Comparison of ENCODE assay signal across 18 cellular contexts in genomic region chr6:154080434-154081189, GRCh38. TPM values are rescaled to one million over a fixed set of nuclear protein-coding genes. Genes with fewer than 3 reads are reported as not detected.
A peak's percentile ranks its signal among the peaks of the same experiment; 100 is the strongest.
DNase-seq lines count a peak whose midpoint lies in the region; ATAC-seq lines count a peak whose summit lies in the region.
"Had no signal": no experiment of that assay in that cellular context is flagged by ENCODE, and none has a peak within 500 bp of the region (broad histone marks: within the 10 kb centered on the region; RNA-seq: fewer than 3 reads in every experiment).

No MANE protein-coding gene starts in this region.

- CTCF ChIA-PET in activated CD4-positive, alpha-beta memory T cell treated with anti-CD3 and anti-CD28 coated beads, Interleukin-2, amount 10 ng/mL, durations not matched to agents 7 days and 5 days (lab: Charles Lee) = no interaction called here

- peak; percentile 21 for DNase-seq in SK-MEL-5 (ENCODE audit: low read depth, low spot score)
- DNase-seq in dedifferentiated amniotic fluid mesenchymal stem cell (ENCODE audit: extremely low spot score) = peak; percentile 40
- peak; percentile 7 for DNase-seq in kidney glomerular epithelial cell (lab: John Stamatoyannopoulos, UW)
- DNase-seq in retina = peak; percentile 5
- no peak for DNase-seq in activated CD4-positive, alpha-beta memory T cell treated with anti-CD3 and anti-CD28 coated beads, Interleukin-2, amount 10 ng/mL, durations not matched to agents 7 days and 5 days
- DNase-seq in stimulated activated effector memory CD8-positive, alpha-beta T cell treated with anti-CD3 and anti-CD28 coated beads, Interleukin-12 subunit alpha, Interleukin-12 subunit beta, amount 100 ng/mL, for 72 hours (ENCODE audit: low spot score in 2 of 2) = no peak
- DNase-seq: ACHN; C1 segment of cervical spinal cord; CD8-positive, alpha-beta memory T cell; MV-4-11; NCI-H1694 treated with DMSO at 0.1 percent for 48 hours; NCI-H2107; NCI-H345; NCI-H524 treated with DMSO at 0.1 percent for 48 hours; SHP77 had no signal

- H3K4me1 Mint-ChIP-seq in activated CD4-positive, alpha-beta memory T cell treated with anti-CD3 and anti-CD28 coated beads, Interleukin-2, amount 10 ng/mL, durations not matched to agents 7 days and 5 days = no peaks in the 10 kb centered on the region
- H3K4me1 Mint-ChIP-seq in stimulated activated effector memory CD8-positive, alpha-beta T cell treated with anti-CD3 and anti-CD28 coated beads, Interleukin-12 subunit alpha, Interleukin-12 subunit beta, amount 100 ng/mL, for 72 hours = no peaks in the 10 kb centered on the region
- H3K4me1 Mint-ChIP-seq: CD8-positive, alpha-beta memory T cell had no signal

- POLR2A ChIA-PET in activated CD4-positive, alpha-beta memory T cell treated with anti-CD3 and anti-CD28 coated beads, Interleukin-2, amount 10 ng/mL, durations not matched to agents 7 days and 5 days (lab: Charles Lee) = no interaction called here

- no peak for ATAC-seq in stimulated activated effector memory CD8-positive, alpha-beta T cell treated with anti-CD3 and anti-CD28 coated beads, Interleukin-12 subunit alpha, Interleukin-12 subunit beta, amount 100 ng/mL, for 72 hours
- ATAC-seq in HG02588 (IDR thresholded peaks at IDR 0.05; ENCODE audit: unreplicated experiment) = no peak

- H3K9me3 Mint-ChIP-seq in activated CD4-positive, alpha-beta memory T cell treated with anti-CD3 and anti-CD28 coated beads, Interleukin-2, amount 10 ng/mL, durations not matched to agents 7 days and 5 days = no peaks in the 10 kb centered on the region
- no peaks in the 10 kb centered on the region for H3K9me3 Mint-ChIP-seq in stimulated activated effector memory CD8-positive, alpha-beta T cell treated with anti-CD3 and anti-CD28 coated beads, Interleukin-12 subunit alpha, Interleukin-12 subunit beta, amount 100 ng/mL, for 72 hours
- H3K9me3 Mint-ChIP-seq: CD8-positive, alpha-beta memory T cell had no signal

- in situ Hi-C loops in SK-MEL-5 (cut with HindIII; ENCODE audit: low pct_unique_long_range_greater_than_20kb, low sequenced_read_pairs) = no loop called here

- H3K27me3 Mint-ChIP-seq in activated CD4-positive, alpha-beta memory T cell treated with anti-CD3 and anti-CD28 coated beads, Interleukin-2, amount 10 ng/mL, durations not matched to agents 7 days and 5 days = no peaks in the 10 kb centered on the region

- H3K27ac Mint-ChIP-seq in activated CD4-positive, alpha-beta memory T cell treated with anti-CD3 and anti-CD28 coated beads, Interleukin-2, amount 10 ng/mL, durations not matched to agents 7 days and 5 days = no peak overlapping the region
- no peak overlapping the region for H3K27ac Mint-ChIP-seq in stimulated activated effector memory CD8-positive, alpha-beta T cell treated with anti-CD3 and anti-CD28 coated beads, Interleukin-12 subunit alpha, Interleukin-12 subunit beta, amount 100 ng/mL, for 72 hours
- H3K27ac Mint-ChIP-seq: CD8-positive, alpha-beta memory T cell had no signal

- H3K36me3 Mint-ChIP-seq in activated CD4-positive, alpha-beta memory T cell treated with anti-CD3 and anti-CD28 coated beads, Interleukin-2, amount 10 ng/mL, durations not matched to agents 7 days and 5 days (ENCODE audit: low read depth) = no peaks in the 10 kb centered on the region
- H3K36me3 Mint-ChIP-seq in stimulated activated effector memory CD8-positive, alpha-beta T cell treated with anti-CD3 and anti-CD28 coated beads, Interleukin-12 subunit alpha, Interleukin-12 subunit beta, amount 100 ng/mL, for 72 hours = no peaks in the 10 kb centered on the region
- H3K36me3 Mint-ChIP-seq: CD8-positive, alpha-beta memory T cell had no signal

- H3K4me3 Mint-ChIP-seq in activated CD4-positive, alpha-beta memory T cell treated with anti-CD3 and anti-CD28 coated beads, Interleukin-2, amount 10 ng/mL, durations not matched to agents 7 days and 5 days = no peak overlapping the region
- H3K4me3 Mint-ChIP-seq in stimulated activated effector memory CD8-positive, alpha-beta T cell treated with anti-CD3 and anti-CD28 coated beads, Interleukin-12 subunit alpha, Interleukin-12 subunit beta, amount 100 ng/mL, for 72 hours = no peak overlapping the region
- H3K4me3 Mint-ChIP-seq: CD8-positive, alpha-beta memory T cell had no signal

RNA-seq across cellular contexts. Expression of gene OPRM1, which starts 41.6 kb away (rescaled TPM):
- total RNA-seq in SK-MEL-5 (2014; rRNA removed; shearing (Covaris generic)) = not detected in 2 replicates
- polyA plus RNA-seq in SK-MEL-5 (2015; cell fraction: cytosol; rRNA removed) = not detected in 2 replicates
- not detected in 2 replicates for polyA plus RNA-seq in SK-MEL-5 (2015; cell fraction: nucleus; rRNA removed)
- not detected for total RNA-seq in activated CD4-positive, alpha-beta memory T cell treated with anti-CD3 and anti-CD28 coated beads, Interleukin-2, amount 10 ng/mL, durations not matched to agents 7 days and 5 days
- total RNA-seq: CD8-positive, alpha-beta memory T cell; H1; RPMI7951 had no signal
- polyA plus RNA-seq: CD8-positive, alpha-beta memory T cell; H1 had no signal

Comparison
In these comparisons a context has a peak if more than half of its experiments do, and no peak if none do; other contexts are left out.
1. DNase-seq: peak in SK-MEL-5 (single experiment), dedifferentiated amniotic fluid mesenchymal stem cell (single experiment), kidney glomerular epithelial cell (single experiment) and retina (single experiment); none in activated CD4-positive, alpha-beta memory T cell treated with anti-CD3 and anti-CD28 coated beads, Interleukin-2, amount 10 ng/mL, durations not matched to agents 7 days and 5 days (single experiment) and stimulated activated effector memory CD8-positive, alpha-beta T cell treated with anti-CD3 and anti-CD28 coated beads, Interleukin-12 subunit alpha, Interleukin-12 subunit beta, amount 100 ng/mL, for 72 hours (0 of 2).